In genomic region chr1:125087691-125088090, GRCh38 we compare ENCODE assay signal across 21 cellular contexts.
"Had no signal": no experiment of that assay in that cellular context is flagged by ENCODE, and none has a peak within 500 bp of the region (broad histone marks: within the 10 kb centered on the region; RNA-seq: fewer than 3 reads in every experiment).

No MANE protein-coding gene starts in this region.

- H3K4me1 Mint-ChIP-seq: activated CD4-positive, alpha-beta T cell treated with anti-CD3 and anti-CD28 coated beads for 36 hours; T-cell had no signal

- ATAC-seq: activated CD4-positive, alpha-beta T cell treated with anti-CD3 and anti-CD28 coated beads for 36 hours; gastroesophageal sphincter; left colon; naive thymus-derived CD4-positive, alpha-beta T cell; pancreas; stimulated activated naive CD8-positive, alpha-beta T cell treated with anti-CD3 and anti-CD28 coated beads, Interleukin-15, Interleukin-2, amounts not matched to agents 100 U/mL and 50 U/mL, for 24 hours; T-cell had no signal

- H3K4me3 ChIP-seq: breast epithelium, gastroesophageal sphincter, hepatocyte, pancreas, right atrium auricular region, thoracic aorta, vagina had no signal

- H3K4me3 Mint-ChIP-seq: activated CD4-positive, alpha-beta T cell treated with anti-CD3 and anti-CD28 coated beads for 36 hours; activated naive CD4-positive, alpha-beta T cell treated with anti-CD3 and anti-CD28 coated beads for 36 hours; naive thymus-derived CD4-positive, alpha-beta T cell; T-cell had no signal

- H3K36me3 ChIP-seq: breast epithelium, gastroesophageal sphincter, pancreas, right atrium auricular region, thoracic aorta, vagina had no signal

- H3K4me1 ChIP-seq: breast epithelium, gastroesophageal sphincter, pancreas, right atrium auricular region, vagina had no signal

- H3K27me3 ChIP-seq: breast epithelium, hepatocyte, pancreas, vagina had no signal

- H3K27me3 Mint-ChIP-seq: T-cell had no signal

- DNase-seq: activated CD4-positive, alpha-beta T cell treated with anti-CD3 and anti-CD28 coated beads for 36 hours; activated CD4-positive, CD25-positive, alpha-beta regulatory T cell; activated CD8-positive, alpha-beta memory T cell treated with anti-CD3 and anti-CD28 coated beads, Interleukin-2, amount 50 U/mL, for 48 hours; activated effector memory CD4-positive, alpha-beta T cell treated with anti-CD3 and anti-CD28 coated beads, Interleukin-2, amount 50 U/mL, for 16 hours; activated naive CD4-positive, alpha-beta T cell treated with anti-CD3 and anti-CD28 coated beads for 36 hours; central memory CD4-positive, alpha-beta T cell; left colon; midbrain; naive thymus-derived CD4-positive, alpha-beta T cell; stimulated activated CD4-positive, alpha-beta T cell treated with anti-CD3 and anti-CD28 coated beads, Interleukin-12 subunit alpha, Interleukin-12 subunit beta, amount 100 ng/mL, for 4 hours; stimulated activated CD4-positive, alpha-beta T cell treated with anti-CD3 and anti-CD28 coated beads, Interleukin-4, amount 100 ng/mL, for 1 hour; stimulated activated naive CD8-positive, alpha-beta T cell treated with anti-CD3 and anti-CD28 coated beads, Interleukin-15, Interleukin-2, amounts not matched to agents 100 U/mL and 50 U/mL, for 24 hours; T-cell; trophoblast cell had no signal

- H3K27ac ChIP-seq: breast epithelium, gastroesophageal sphincter, hepatocyte, pancreas, right atrium auricular region, thoracic aorta, vagina had no signal

- H3K27ac Mint-ChIP-seq: activated CD4-positive, alpha-beta T cell treated with anti-CD3 and anti-CD28 coated beads for 36 hours; activated naive CD4-positive, alpha-beta T cell treated with anti-CD3 and anti-CD28 coated beads for 36 hours; T-cell had no signal
